22 cellular contexts compared by ENCODE assay signal in the genomic region with DNA sequence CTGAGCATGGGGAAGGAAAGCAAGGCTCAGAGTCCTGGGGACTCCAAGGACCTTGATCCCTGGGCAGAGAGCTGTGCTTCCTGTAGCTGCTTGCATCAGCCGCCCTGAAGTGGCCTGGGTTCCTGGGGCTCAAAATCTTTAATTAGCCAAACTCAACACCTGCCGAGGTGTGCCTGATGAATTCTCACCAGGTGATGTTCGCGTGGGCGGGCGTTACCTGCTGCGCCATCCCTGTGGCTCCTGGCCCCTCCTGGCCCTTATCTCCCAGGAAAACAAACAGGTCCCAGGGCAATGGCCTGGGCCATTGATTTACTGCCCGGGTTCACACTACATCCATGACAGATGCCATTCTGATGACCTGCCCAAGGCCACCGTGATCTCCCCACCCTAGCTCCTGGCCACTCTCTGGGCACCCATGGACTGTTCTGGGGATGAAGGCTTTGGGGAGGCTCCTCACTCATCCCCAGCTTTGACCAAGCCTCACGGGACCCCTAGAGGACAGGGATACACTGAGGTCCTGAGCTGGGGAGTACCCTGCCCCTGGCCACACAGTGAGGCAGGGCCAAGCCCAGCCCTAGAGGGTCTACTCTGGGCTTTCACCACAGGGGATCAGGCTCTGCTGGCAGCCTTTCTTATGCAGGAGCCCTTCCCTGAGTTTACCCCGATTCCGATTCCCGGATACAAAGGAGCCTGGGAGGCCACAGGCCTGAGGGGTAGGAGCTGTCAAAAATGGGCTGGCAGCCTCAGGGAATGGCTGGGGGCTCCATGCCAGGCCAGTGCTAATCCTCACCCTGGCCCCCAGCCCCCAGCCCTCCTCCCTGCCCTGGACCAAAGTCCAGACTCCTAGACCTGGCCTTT.
DNase-seq lines count a peak whose midpoint lies in the region; ATAC-seq lines count a peak whose summit lies in the region.
"Had no signal": no experiment of that assay in that cellular context is flagged by ENCODE, and none has a peak within 500 bp of the region (broad histone marks: within the 10 kb centered on the region; RNA-seq: fewer than 3 reads in every experiment).

No MANE protein-coding gene starts in this region.

- DNase-seq in NCI-H1417 (lab: John Stamatoyannopoulos, UW) (peak in 2 of 3 experiments; percentile 23 to 58), NCI-H1417 treated with DMSO at 0.1 percent for 48 hours (lab: John Stamatoyannopoulos, UW) (no peak), NCI-H69 (lab: John Stamatoyannopoulos, UW) (peak; percentile 24), iPS-NIHi7 (ENCODE audit: extremely low spot score) (peak; percentile 58), anterior cingulate cortex (lab: John Stamatoyannopoulos, UW) (no peak)
- DNase-seq in activated CD4-positive, alpha-beta T cell treated with anti-CD3 and anti-CD28 coated beads for 48 hours: no peak
- DNase-seq: activated CD4-positive, alpha-beta T cell treated with anti-CD3 and anti-CD28 coated beads for 4 hours; AML-193; CD8-positive, alpha-beta memory T cell; DMS79; islet precursor cell; mammary epithelial cell; NCI-H1105 treated with DMSO at 0.1 percent for 48 hours; NCI-H2171 treated with DMSO at 0.1 percent for 48 hours; NCI-H774; OCI-M1; SHP77 treated with DMSO at 0.1 percent for 48 hours; stimulated activated CD4-positive, alpha-beta T cell treated with anti-CD3 and anti-CD28 coated beads, Interleukin-2, amount 100 ng/mL, for 48 hours; stimulated activated naive CD4-positive, alpha-beta T cell treated with Interleukin-2 at 50 U/mL for 16 hours; T-helper 1 cell had no signal

- ATAC-seq in GM21381 (IDR thresholded peaks at IDR 0.05; ENCODE audit: unreplicated experiment) (no peak), GM21825 (IDR thresholded peaks at IDR 0.05; ENCODE audit: unreplicated experiment) (no peak)

Comparison
In these comparisons a context has a peak if more than half of its experiments do, and no peak if none do; other contexts are left out.
1. DNase-seq: peak in NCI-H1417 (2 of 3), NCI-H69 (single experiment) and iPS-NIHi7 (single experiment); none in NCI-H1417 treated with DMSO at 0.1 percent for 48 hours (single experiment), anterior cingulate cortex (0 of 58) and activated CD4-positive, alpha-beta T cell treated with anti-CD3 and anti-CD28 coated beads for 48 hours (single experiment).